Comparison of ENCODE assay signal across 8 cellular contexts in the genomic region with DNA sequence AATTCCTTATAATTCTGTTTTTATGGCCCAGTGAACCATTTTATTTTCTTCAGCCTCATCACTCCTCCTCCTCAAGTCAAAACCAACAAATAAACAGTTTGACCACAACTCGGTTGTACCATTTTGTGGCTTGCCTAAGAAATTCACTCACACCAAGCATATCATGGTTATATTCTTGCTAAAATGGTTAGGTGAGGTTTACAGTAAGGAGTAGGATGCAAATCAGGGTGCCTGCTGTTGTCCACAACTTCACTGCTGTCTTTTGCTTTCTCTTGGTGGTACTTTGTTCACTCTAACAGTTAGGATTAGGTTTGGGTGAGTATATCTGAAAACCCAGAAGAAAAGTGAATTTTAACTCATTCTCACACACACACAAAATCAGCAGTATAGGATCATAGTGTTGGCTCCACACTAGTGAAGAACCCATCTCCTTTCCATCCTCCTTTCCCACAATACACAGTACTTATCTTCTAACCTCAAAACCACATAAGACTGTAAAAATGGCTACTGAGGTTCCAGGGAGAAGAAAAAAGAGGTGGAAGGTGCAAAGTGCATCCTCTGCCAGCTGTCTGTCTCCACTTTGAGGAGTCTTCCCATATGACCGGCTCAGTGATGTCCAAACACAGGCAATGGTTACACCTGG.
"Had no signal": no experiment of that assay in that cellular context is flagged by ENCODE, and none has a peak within 500 bp of the region (broad histone marks: within the 10 kb centered on the region; RNA-seq: fewer than 3 reads in every experiment).

No MANE protein-coding gene starts in this region.

- ATAC-seq: HepG2, K562 had no signal

- H3K9ac ChIP-seq: GM23248 had no signal

- H3K27ac ChIP-seq: GM23248, HL-60 had no signal

- H3K9me3 Mint-ChIP-seq: H9, IgD-negative memory B cell had no signal

- H3K27me3 Mint-ChIP-seq: IgD-negative memory B cell had no signal

- H3K4me1 Mint-ChIP-seq: IgD-negative memory B cell had no signal

- H3K36me3 Mint-ChIP-seq: IgD-negative memory B cell had no signal

- H2AFZ ChIP-seq: GM23248 had no signal

- H3K27ac Mint-ChIP-seq: H9, IgD-negative memory B cell had no signal

- H3K4me3 ChIP-seq: GM23248, K562 had no signal

- H3K4me3 Mint-ChIP-seq: H9, IgD-negative memory B cell had no signal

- DNase-seq: GM23248, H9, HCEC 1CT, KG1 had no signal
